ENCODE assay signal across 8 cellular contexts in the genomic region with DNA sequence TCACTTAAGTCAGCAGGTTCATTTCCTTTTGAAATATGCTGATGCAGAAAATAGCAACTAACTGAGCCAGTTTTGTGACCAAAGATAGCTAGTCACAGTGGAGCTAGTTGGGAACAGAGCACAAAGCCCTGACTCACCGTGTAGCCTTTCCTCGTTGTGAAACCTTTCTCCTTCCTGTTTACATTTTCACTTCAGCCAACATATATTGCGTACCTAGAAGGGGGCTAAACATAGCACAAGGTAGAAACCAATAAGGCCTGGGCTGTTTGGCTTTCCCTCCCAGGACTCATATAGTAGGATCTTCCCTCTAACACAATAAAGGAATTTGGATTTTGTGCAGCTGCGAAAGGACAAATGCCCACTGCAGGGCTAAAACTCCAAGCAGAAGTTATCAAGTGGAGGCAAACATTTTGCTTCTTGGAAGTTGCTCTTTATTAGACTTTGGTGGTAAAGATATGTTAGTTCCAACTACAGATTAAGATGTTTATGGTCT. TPM values are rescaled to one million over a fixed set of nuclear protein-coding genes. Genes with fewer than 3 reads are reported as not detected.
DNase-seq lines count a peak whose midpoint lies in the region; ATAC-seq and TF ChIP-seq lines count a peak whose summit lies in the region.

No MANE protein-coding gene starts in this region.

- no peak for TF ChIP-seq EP300 in gastroesophageal sphincter (IDR thresholded peaks at IDR 0.05)

- TF ChIP-seq POLR2A in gastroesophageal sphincter (IDR thresholded peaks at IDR 0.05), result no peak

- H3K27me3 ChIP-seq in gastroesophageal sphincter, result no peaks in the 10 kb centered on the region

- H3K36me3 ChIP-seq in gastroesophageal sphincter, result no peaks in the 10 kb centered on the region

- no peak for TF ChIP-seq CTCF in gastroesophageal sphincter (IDR thresholded peaks at IDR 0.05)

- H3K9me3 ChIP-seq in gastroesophageal sphincter, result no peaks in the 10 kb centered on the region

- no peaks in the 10 kb centered on the region for H3K4me1 ChIP-seq in gastroesophageal sphincter

- H3K4me3 ChIP-seq in gastroesophageal sphincter, result no peak overlapping the region

- intact Hi-C loops in posterior cingulate gyrus (cut with DNase I), result no loop called here

- no peak overlapping the region for H3K27ac ChIP-seq in gastroesophageal sphincter

- 39 to 49% methylated on average over 3 to 4 of the region's 4 CpGs for WGBS in gastroesophageal sphincter (ENCODE audit: low coverage in 1 of 2), 2 donors

- ATAC-seq in GM19455 (IDR thresholded peaks at IDR 0.05; ENCODE audit: unreplicated experiment) (peak; percentile 97), HG03457 (IDR thresholded peaks at IDR 0.05; ENCODE audit: unreplicated experiment) (peak; percentile 93), gastroesophageal sphincter (peak; percentile 41), SK-N-SH treated with all-trans-retinoic acid at 6 μM for 48 hours (no peak)
- ATAC-seq in stimulated activated naive CD8-positive, alpha-beta T cell treated with anti-CD3 and anti-CD28 coated beads, Interleukin-15, Interleukin-2, amounts not matched to agents 100 U/mL and 50 U/mL, for 24 hours, result peak; percentile 63

- DNase-seq in ELR (ENCODE audit: low read depth) (peak; percentile 91), SKM-1 treated with dmso at 0.1 percent for 144 hours (lab: John Stamatoyannopoulos, UW; ENCODE audit: unreplicated experiment) (peak; percentile 76), posterior cingulate gyrus (no peak)
- no peak for DNase-seq in stimulated activated naive CD8-positive, alpha-beta T cell treated with anti-CD3 and anti-CD28 coated beads, Interleukin-15, Interleukin-2, amounts not matched to agents 100 U/mL and 50 U/mL, for 24 hours

TF ChIP-seq in SK-N-SH treated with all-trans-retinoic acid at 6 μM for 48 hours, 23 proteins besides CTCF, POLR2A, EP300 and RAD21:
- TF ChIP-seq ESRRG (CRISPR knock-in tag; IDR thresholded peaks at IDR 0.05), result no peak
- no peak for TF ChIP-seq ARNTL (CRISPR knock-in tag; IDR thresholded peaks at IDR 0.05; ENCODE audit: borderline replicate concordance, low read depth)

RNA-seq across cellular contexts. Expression of a gene that starts 24.5 kb away (rescaled TPM):
- total RNA-seq in gastroesophageal sphincter, result 10 to 100 TPM; 17.6 to 34.3 (median 25.6) TPM

Comparison
In these comparisons a context has a peak if more than half of its experiments do, and no peak if none do; other contexts are left out.
1. DNase-seq: peak in ELR (single experiment) and SKM-1 treated with dmso at 0.1 percent for 144 hours (single experiment); none in stimulated activated naive CD8-positive, alpha-beta T cell treated with anti-CD3 and anti-CD28 coated beads, Interleukin-15, Interleukin-2, amounts not matched to agents 100 U/mL and 50 U/mL, for 24 hours (single experiment) and posterior cingulate gyrus (0 of 10).